Comparison of ENCODE assay signal across 15 cellular contexts in genomic region chr1:231215676-231216385, GRCh38. TPM values are rescaled to one million over a fixed set of nuclear protein-coding genes. Genes with fewer than 3 reads are reported as not detected.
DNase-seq lines count a peak whose midpoint lies in the region; ATAC-seq and TF ChIP-seq lines count a peak whose summit lies in the region.
"Had no signal": no experiment of that assay in that cellular context is flagged by ENCODE, and none has a peak within 500 bp of the region (broad histone marks: within the 10 kb centered on the region; RNA-seq: fewer than 3 reads in every experiment).

No MANE protein-coding gene starts in this region.

- peak overlapping the region in 5 of 6 donors; percentile 41 to 95 (median 65) for H3K27ac Mint-ChIP-seq in naive B cell

- no peaks in the 10 kb centered on the region for H3K9me3 Mint-ChIP-seq in naive B cell

- peak overlapping the region; percentile 42 for H3K9ac ChIP-seq in Karpas-422 (ENCODE audit: low read length)

- no peaks in the 10 kb centered on the region for H3K36me3 ChIP-seq in DOHH2 (ENCODE audit: control insufficient read depth, low read length)
- H3K36me3 ChIP-seq in Karpas-422 (ENCODE audit: insufficient read depth, low read length): no peaks in the 10 kb centered on the region
- H3K36me3 ChIP-seq: left lung had no signal

- H3F3A ChIP-seq in DOHH2 (ENCODE audit: control insufficient read depth, insufficient read depth): peaks cover 6% of the 10 kb centered on the region

- no peak for TF ChIP-seq CTCF in DOHH2 (IDR thresholded peaks at IDR 0.05; ENCODE audit: low read depth, low read length, poor library complexity, severe bottlenecking)

- H3K4me1 ChIP-seq in DOHH2 (ENCODE audit: control insufficient read depth, low read length) (peaks cover 36% of the 10 kb centered on the region), Karpas-422 (ENCODE audit: low read length) (peaks cover 27% of the 10 kb centered on the region)
- H3K4me1 ChIP-seq: foreskin keratinocyte had no signal

- H3K27me3 Mint-ChIP-seq in naive B cell: no peaks in the 10 kb centered on the region

- no peaks in the 10 kb centered on the region for H3K36me3 Mint-ChIP-seq in naive B cell

- H2AFZ ChIP-seq in Karpas-422 (ENCODE audit: low read length): peak overlapping the region; percentile 95; the same call in 1 of the 2 replicates

- H3K9me2 ChIP-seq in DOHH2 (replicated peaks; ENCODE audit: control insufficient read depth, low read length) (no peaks in the 10 kb centered on the region), Karpas-422 (replicated peaks; ENCODE audit: insufficient read depth, low read length) (no peaks in the 10 kb centered on the region)

- H4K20me1 ChIP-seq in DOHH2 (ENCODE audit: control insufficient read depth, insufficient read depth, low read depth, low read length) (no peaks in the 10 kb centered on the region), Karpas-422 (ENCODE audit: insufficient read depth, low read depth, low read length) (no peaks in the 10 kb centered on the region)

- H3K4me2 ChIP-seq in DOHH2 (ENCODE audit: low read length) (peak overlapping the region; percentile 69), Karpas-422 (ENCODE audit: low read depth, low read length, poor library complexity, severe bottlenecking) (peak overlapping the region; percentile 77)

- H3K9me3 ChIP-seq in DOHH2 (ENCODE audit: control insufficient read depth, insufficient read depth, low read length) (no peaks in the 10 kb centered on the region), Karpas-422 (ENCODE audit: low read length) (no peaks in the 10 kb centered on the region)
- H3K9me3 ChIP-seq: left lung had no signal

- H3K4me3 Mint-ChIP-seq in naive B cell: peak overlapping the region; percentile 56 to 91 (median 84)

- H3K27ac ChIP-seq in DOHH2 (ENCODE audit: low read depth, low read length) (no peak overlapping the region), Karpas-422 (ENCODE audit: low read length) (no peak overlapping the region)
- H3K27ac ChIP-seq: foreskin keratinocyte, left lung had no signal

- DNase-seq in Karpas-422 (no peak), naive B cell (peak; percentile 17), NCI-H1436 treated with DMSO at 0.1 percent for 48 hours (lab: John Stamatoyannopoulos, UW) (no peak), OCI-M2 (lab: John Stamatoyannopoulos, UW; ENCODE audit: unreplicated experiment) (no peak)
- no peak for DNase-seq in stimulated activated CD4-positive, alpha-beta T cell treated with anti-CD3 and anti-CD28 coated beads, Interleukin-1b, Interleukin-23, amount 100 ng/mL, for 48 hours
- DNase-seq: amniotic stem cell, DMS 273 treated with DMSO at 0.1 percent for 48 hours, left lung, NCI-H1930, SW 1271 had no signal

- no peaks in the 10 kb centered on the region for H3K27me3 ChIP-seq in DOHH2 (ENCODE audit: control insufficient read depth, low read length)
- no peaks in the 10 kb centered on the region for H3K27me3 ChIP-seq in Karpas-422 (ENCODE audit: low read length)
- H3K27me3 ChIP-seq: foreskin keratinocyte had no signal

- H3K4me3 ChIP-seq in DOHH2 (ENCODE audit: low read length) (peak overlapping the region; percentile 61), Karpas-422 (ENCODE audit: low read length) (peak overlapping the region; percentile 59)
- H3K4me3 ChIP-seq: left lung had no signal

- H3K79me2 ChIP-seq in DOHH2 (ENCODE audit: control insufficient read depth, low read length): no peaks in the 10 kb centered on the region
- H3K79me2 ChIP-seq in Karpas-422 (ENCODE audit: low read length): no peaks in the 10 kb centered on the region

- H3K4me1 Mint-ChIP-seq in naive B cell: peaks cover 35 to 48% (median 38%) of the 10 kb centered on the region in 3 donors

- ATAC-seq in GM21515 (IDR thresholded peaks at IDR 0.05; ENCODE audit: unreplicated experiment) (peak; percentile 7), naive B cell (ENCODE audit: low read depth in 2 of 2) (no peak), HG02610 (IDR thresholded peaks at IDR 0.05; ENCODE audit: unreplicated experiment) (no peak)
- ATAC-seq: left lung had no signal

RNA-seq across cellular contexts. Expression of gene GNPAT, which starts 25.2 kb away (rescaled TPM):
- total RNA-seq in Karpas-422 (2014; rRNA removed; shearing (Covaris generic); ENCODE audit: low replicate concordance): 32.6 and 36.0 TPM in 2 replicates
- 10 to 100 TPM; 30.7 to 42.0 (median 38.0) TPM for polyA plus RNA-seq in naive B cell (ENCODE audit: low read depth in 6 of 6)

RNA-seq across cellular contexts. Expression of gene TRIM67, which starts 54.0 kb away (rescaled TPM):
- total RNA-seq in Karpas-422 (2014; rRNA removed; shearing (Covaris generic); ENCODE audit: low replicate concordance): not detected in 2 replicates
- polyA plus RNA-seq in naive B cell (ENCODE audit: low read depth in 6 of 6): not detected
- total RNA-seq: foreskin keratinocyte, pulmonary artery endothelial cell had no signal
- polyA plus RNA-seq: foreskin keratinocyte had no signal
